ENCODE assay signal across 8 cellular contexts in genomic region chr12:30754383-30754749, GRCh38. TPM values are rescaled to one million over a fixed set of nuclear protein-coding genes. Genes with fewer than 3 reads are reported as not detected.
DNase-seq lines count a peak whose midpoint lies in the region; ATAC-seq and TF ChIP-seq lines count a peak whose summit lies in the region.

No MANE protein-coding gene starts in this region.

- no peaks in the 10 kb centered on the region for H3K27me3 Mint-ChIP-seq in CD4-positive, CD25-positive, alpha-beta regulatory T cell
- no peaks in the 10 kb centered on the region for H3K27me3 Mint-ChIP-seq in progenitor cell of endocrine pancreas

- H3K9me3 Mint-ChIP-seq in CD4-positive, CD25-positive, alpha-beta regulatory T cell, result no peaks in the 10 kb centered on the region
- no peaks in the 10 kb centered on the region for H3K9me3 Mint-ChIP-seq in progenitor cell of endocrine pancreas (ENCODE audit: low read depth)

- TF ChIP-seq CTCF in RWPE2 (IDR thresholded peaks at IDR 0.05; ENCODE audit: poor library complexity, severe bottlenecking) (no peak), progenitor cell of endocrine pancreas (IDR thresholded peaks at IDR 0.05; ENCODE audit: unreplicated experiment) (no peak)

- H3K27ac Mint-ChIP-seq in CD4-positive, CD25-positive, alpha-beta regulatory T cell, result peak overlapping the region; percentile 79 to 96 (median 94)
- peak overlapping the region; percentile 98 for H3K27ac Mint-ChIP-seq in progenitor cell of endocrine pancreas

- H3K36me3 ChIP-seq in CD4-positive, CD25-positive, alpha-beta regulatory T cell (ENCODE audit: control insufficient read depth, insufficient read depth, low read length), result peaks cover 4% of the 10 kb centered on the region
- H3K36me3 ChIP-seq in RWPE2 (ENCODE audit: low read depth), result peaks cover 7% of the 10 kb centered on the region

- ATAC-seq in CD4-positive, CD25-positive, alpha-beta regulatory T cell (ENCODE audit: low read depth in 2 of 2), result peak; percentile 14 to 20
- ATAC-seq in GM21528 (IDR thresholded peaks at IDR 0.05; ENCODE audit: low FRiP score, unreplicated experiment), result peak; percentile 41
- ATAC-seq in RWPE2 (ENCODE audit: low read depth), result peak; percentile 3; the same call in 1 of the 3 replicates
- ATAC-seq in esophagus mucosa, result peak; percentile 30
- no peak for ATAC-seq in left lobe of liver

- H3K4me3 ChIP-seq in CD4-positive, CD25-positive, alpha-beta regulatory T cell (ENCODE audit: low read depth, low read length), result peak overlapping the region; percentile 83
- peak overlapping the region; percentile 91 for H3K4me3 ChIP-seq in RWPE2 (ENCODE audit: severe bottlenecking)

- peaks cover 23 to 63% (median 43%) of the 10 kb centered on the region in 4 donors for H3K4me1 Mint-ChIP-seq in CD4-positive, CD25-positive, alpha-beta regulatory T cell
- H3K4me1 Mint-ChIP-seq in progenitor cell of endocrine pancreas (ENCODE audit: low read depth), result peaks cover 37% of the 10 kb centered on the region

- peak in 1 of 3 donors; percentile 61 for DNase-seq in CD4-positive, CD25-positive, alpha-beta regulatory T cell
- DNase-seq in RWPE2 (ENCODE audit: low spot score) (no peak), progenitor cell of endocrine pancreas (ENCODE audit: low spot score, unreplicated experiment) (no peak), NCI-H1694 (lab: John Stamatoyannopoulos, UW) (no peak), left lobe of liver (ENCODE audit: low spot score) (no peak), NCI-H1930 (lab: John Stamatoyannopoulos, UW) (no peak)

- H3K27ac ChIP-seq in CD4-positive, CD25-positive, alpha-beta regulatory T cell (ENCODE audit: insufficient read depth, low read length, poor library complexity, severe bottlenecking), result peak overlapping the region; percentile 76
- peak overlapping the region; percentile 57 for H3K27ac ChIP-seq in RWPE2 (ENCODE audit: poor library complexity, severe bottlenecking)

- H3K4me3 Mint-ChIP-seq in CD4-positive, CD25-positive, alpha-beta regulatory T cell, result peak overlapping the region; percentile 93 to 98 (median 96)
- H3K4me3 Mint-ChIP-seq in progenitor cell of endocrine pancreas (ENCODE audit: low read depth), result peak overlapping the region; percentile 97

- no peaks in the 10 kb centered on the region for H3K27me3 ChIP-seq in CD4-positive, CD25-positive, alpha-beta regulatory T cell (ENCODE audit: control insufficient read depth, insufficient read depth, low read length)
- H3K27me3 ChIP-seq in RWPE2 (ENCODE audit: insufficient read depth, poor library complexity, severe bottlenecking), result no peaks in the 10 kb centered on the region

- peaks cover 20% of the 10 kb centered on the region for H3K4me1 ChIP-seq in CD4-positive, CD25-positive, alpha-beta regulatory T cell (ENCODE audit: control insufficient read depth, insufficient read depth, low read length, poor library complexity, severe bottlenecking)
- no peaks in the 10 kb centered on the region for H3K4me1 ChIP-seq in RWPE2 (ENCODE audit: insufficient read depth, poor library complexity, severe bottlenecking)

- no peaks in the 10 kb centered on the region for H3K9me3 ChIP-seq in CD4-positive, CD25-positive, alpha-beta regulatory T cell (ENCODE audit: control insufficient read depth in 2 of 2, low read length in 2 of 2)
- H3K9me3 ChIP-seq in RWPE2 (ENCODE audit: severe bottlenecking), result no peaks in the 10 kb centered on the region

- H3K36me3 Mint-ChIP-seq in CD4-positive, CD25-positive, alpha-beta regulatory T cell, result peaks cover 5% of the 10 kb centered on the region
- H3K36me3 Mint-ChIP-seq in progenitor cell of endocrine pancreas (ENCODE audit: insufficient read depth), result peaks cover 1% of the 10 kb centered on the region

RNA-seq across cellular contexts. Expression of gene CAPRIN2, which starts 0.4 kb away (rescaled TPM):
- total RNA-seq in CD4-positive, CD25-positive, alpha-beta regulatory T cell, result 29.9 TPM
- 10 to 100 TPM in 1 of 4 donors, 1 to 10 TPM in 3; 5.6 to 11.6 (median 8.1) TPM for polyA plus RNA-seq in CD4-positive, CD25-positive, alpha-beta regulatory T cell
- total RNA-seq in esophagus mucosa (6.6 TPM), progenitor cell of endocrine pancreas (82.2 and 91.5 TPM in 2 replicates), left lobe of liver (7.2 TPM)

RNA-seq across cellular contexts. Expression of gene IPO8, which starts 58.7 kb away (rescaled TPM):
- total RNA-seq in CD4-positive, CD25-positive, alpha-beta regulatory T cell, result 30.4 TPM
- polyA plus RNA-seq in CD4-positive, CD25-positive, alpha-beta regulatory T cell, result 10 to 100 TPM; 13.8 to 19.0 (median 17.1) TPM
- 29.7 TPM for total RNA-seq in esophagus mucosa
- total RNA-seq in progenitor cell of endocrine pancreas, result 90.3 and 93.3 TPM in 2 replicates
- 27.8 TPM for total RNA-seq in left lobe of liver
